ENCODE assay signal across 13 cellular contexts in the genomic region with DNA sequence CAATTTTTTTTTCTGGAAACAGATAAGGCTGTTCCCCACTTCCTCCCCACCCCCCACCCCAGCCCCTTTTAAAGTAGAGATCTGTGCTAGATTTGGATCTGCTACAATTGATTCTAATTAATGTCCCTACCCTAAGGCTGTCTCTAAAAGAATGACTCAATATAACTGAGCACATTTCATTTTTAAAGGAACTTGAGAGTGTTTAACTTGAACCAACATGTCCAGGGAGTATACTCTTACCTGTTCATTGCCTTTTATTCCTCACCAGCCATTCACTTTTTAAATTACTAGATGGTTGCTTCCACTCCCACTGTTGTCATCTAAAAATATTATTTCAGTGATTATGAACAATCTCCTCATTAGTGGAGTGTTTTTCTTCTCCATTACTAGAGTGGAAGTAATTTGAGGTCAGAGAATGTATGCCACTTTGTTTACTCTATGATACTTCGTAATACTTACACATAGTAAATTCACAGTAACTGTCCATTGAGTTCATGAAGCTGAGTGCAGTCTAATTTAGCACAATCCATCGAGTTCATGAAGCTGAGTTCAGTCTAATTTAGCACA.
"Had no signal": no experiment of that assay in that cellular context is flagged by ENCODE, and none has a peak within 500 bp of the region (broad histone marks: within the 10 kb centered on the region; RNA-seq: fewer than 3 reads in every experiment).

No MANE protein-coding gene starts in this region.

- H3K4me1 ChIP-seq: heart left ventricle, left ventricle myocardium inferior, sigmoid colon, upper lobe of left lung had no signal

- H3K27me3 ChIP-seq: heart left ventricle, sigmoid colon, upper lobe of left lung had no signal

- H3K9me3 ChIP-seq: heart left ventricle, left ventricle myocardium inferior, sigmoid colon, upper lobe of left lung had no signal

- DNase-seq: activated CD4-positive, alpha-beta T cell treated with anti-CD3 and anti-CD28 coated beads for 4 hours; activated CD8-positive, alpha-beta T cell treated with anti-CD3 and anti-CD28 coated beads, Interleukin-2, amount 10 ng/mL, durations not matched to agents 7 days and 5 days; activated naive CD4-positive, alpha-beta T cell treated with anti-CD3 and anti-CD28 coated beads, Interleukin-2, amount 10 ng/mL, durations not matched to agents 7 days and 5 days; foreskin melanocyte; heart left ventricle; kidney; left ventricle myocardium inferior; mesendoderm; nephron progenitor cell; sigmoid colon; stimulated activated CD4-positive, alpha-beta T cell treated with anti-CD3 and anti-CD28 coated beads, Interleukin-2, amount 100 ng/mL, for 24 hours; stimulated activated naive B cell treated with anti-CD40 and anti-IgM and Interleukin-4, amounts not matched to agents 10 μg/mL and 1 μg/mL and 100 μg/mL, for 72 hours; upper lobe of left lung had no signal

- H3K4me3 ChIP-seq: heart left ventricle, left ventricle myocardium inferior, sigmoid colon, upper lobe of left lung had no signal

- H3K27ac ChIP-seq: heart left ventricle, left ventricle myocardium inferior, sigmoid colon, upper lobe of left lung had no signal

- ATAC-seq: activated CD8-positive, alpha-beta T cell treated with anti-CD3 and anti-CD28 coated beads, Interleukin-2, amount 10 ng/mL, durations not matched to agents 7 days and 5 days; heart left ventricle; stimulated activated naive B cell treated with anti-CD40 and anti-IgM and Interleukin-4, amounts not matched to agents 10 μg/mL and 1 μg/mL and 100 μg/mL, for 72 hours had no signal

- H3K36me3 ChIP-seq: heart left ventricle, left ventricle myocardium inferior, sigmoid colon, upper lobe of left lung had no signal
